Comparison of ENCODE assay signal across 8 cellular contexts in genomic region chr1:234154320-234155251, GRCh38.
DNase-seq lines count a peak whose midpoint lies in the region; ATAC-seq and TF ChIP-seq lines count a peak whose summit lies in the region.

No MANE protein-coding gene starts in this region.

- peaks cover 4% of the 10 kb centered on the region for H3K27me3 ChIP-seq in smooth muscle cell (ENCODE audit: low read depth)

- H3F3A ChIP-seq in smooth muscle cell (ENCODE audit: low read depth), result no peaks in the 10 kb centered on the region

- peaks cover 4% of the 10 kb centered on the region for H3K4me1 Mint-ChIP-seq in activated CD4-positive, alpha-beta T cell treated with anti-CD3 and anti-CD28 coated beads for 36 hours
- no peaks in the 10 kb centered on the region for H3K4me1 Mint-ChIP-seq in activated CD8-positive, alpha-beta T cell treated with anti-CD3 and anti-CD28 coated beads for 36 hours (ENCODE audit: low read depth)

- TF ChIP-seq CTCF in HFF-Myc (IDR thresholded peaks at IDR 0.05; ENCODE audit: low read depth, low read length, missing control alignments) (peak; percentile 70), smooth muscle cell (IDR thresholded peaks at IDR 0.05; ENCODE audit: borderline replicate concordance, insufficient read depth, poor library complexity, severe bottlenecking) (peak; percentile 83)
- TF ChIP-seq CTCF in activated CD8-positive, alpha-beta T cell treated with anti-CD3 and anti-CD28 coated beads for 36 hours (IDR thresholded peaks at IDR 0.05), result peak; percentile 93

- no peak overlapping the region for H3K4me3 ChIP-seq in HFF-Myc (replicated peaks; ENCODE audit: low read depth, low read length)
- H3K4me3 ChIP-seq in smooth muscle cell, result no peak overlapping the region

- H3K9ac ChIP-seq in smooth muscle cell (ENCODE audit: low read depth), result no peak overlapping the region

- H3K9me3 Mint-ChIP-seq in activated CD4-positive, alpha-beta T cell treated with anti-CD3 and anti-CD28 coated beads for 36 hours (ENCODE audit: low read depth), result no peaks in the 10 kb centered on the region
- H3K9me3 Mint-ChIP-seq in activated CD8-positive, alpha-beta T cell treated with anti-CD3 and anti-CD28 coated beads for 36 hours, result no peaks in the 10 kb centered on the region

- no peaks in the 10 kb centered on the region for H4K20me1 ChIP-seq in smooth muscle cell (ENCODE audit: low read depth)

- POLR2A ChIA-PET in activated CD4-positive, alpha-beta T cell treated with anti-CD3 and anti-CD28 coated beads for 36 hours (lab: Charles Lee), result interaction anchor here (0.7 kb wide), 1 partner anchor 59 kb away, joined by 3 read pairs; no protein-coding TSS in a partner anchor
- POLR2A ChIA-PET in activated CD8-positive, alpha-beta T cell treated with anti-CD3 and anti-CD28 coated beads for 36 hours (lab: Charles Lee), result no interaction called here

- no peaks in the 10 kb centered on the region for H3K79me2 ChIP-seq in smooth muscle cell (ENCODE audit: low read depth)

- no peak overlapping the region for H3K27ac ChIP-seq in smooth muscle cell (ENCODE audit: low read depth)

- CTCF ChIA-PET in activated CD4-positive, alpha-beta T cell treated with anti-CD3 and anti-CD28 coated beads for 36 hours (lab: Charles Lee), result interaction anchor here (0.6 to 1.2 kb wide), 8 partner anchors 8 to 222 kb away, joined by 3 to 7 read pairs (median 4); no protein-coding TSS in a partner anchor
- CTCF ChIA-PET in activated CD8-positive, alpha-beta T cell treated with anti-CD3 and anti-CD28 coated beads for 36 hours (lab: Charles Lee), result interaction anchor here (0.8 to 1.1 kb wide), 5 partner anchors 30 to 171 kb away, joined by 3 to 13 read pairs (median 4); no protein-coding TSS in a partner anchor

- no peaks in the 10 kb centered on the region for H3K9me3 ChIP-seq in smooth muscle cell (replicated peaks; ENCODE audit: low read depth)

- H2AFZ ChIP-seq in smooth muscle cell (ENCODE audit: low read depth), result peak overlapping the region; percentile 58

- WGBS in smooth muscle cell (ENCODE audit: low lambda C conversion rate), result 34% methylated on average over 7 of the region's 7 CpGs

- peaks cover 4% of the 10 kb centered on the region for H3K27me3 Mint-ChIP-seq in activated CD4-positive, alpha-beta T cell treated with anti-CD3 and anti-CD28 coated beads for 36 hours
- peaks cover 12% of the 10 kb centered on the region for H3K27me3 Mint-ChIP-seq in activated CD8-positive, alpha-beta T cell treated with anti-CD3 and anti-CD28 coated beads for 36 hours

- H3K27ac Mint-ChIP-seq in activated CD4-positive, alpha-beta T cell treated with anti-CD3 and anti-CD28 coated beads for 36 hours, result no peak overlapping the region
- H3K27ac Mint-ChIP-seq in activated CD8-positive, alpha-beta T cell treated with anti-CD3 and anti-CD28 coated beads for 36 hours, result no peak overlapping the region

- no peaks in the 10 kb centered on the region for H3K36me3 ChIP-seq in smooth muscle cell (ENCODE audit: low read depth)

- no peak overlapping the region for H3K4me2 ChIP-seq in smooth muscle cell

- peak; percentile 61 for ATAC-seq in activated CD4-positive, alpha-beta T cell treated with anti-CD3 and anti-CD28 coated beads for 36 hours
- ATAC-seq in activated CD8-positive, alpha-beta T cell treated with anti-CD3 and anti-CD28 coated beads for 36 hours, result peak; percentile 83
- no peak for ATAC-seq in GM19328 (IDR thresholded peaks at IDR 0.05; ENCODE audit: unreplicated experiment)

- no peaks in the 10 kb centered on the region for H3K4me1 ChIP-seq in smooth muscle cell (ENCODE audit: low read depth)

- peak; percentile 20 for DNase-seq in activated CD4-positive, alpha-beta T cell treated with anti-CD3 and anti-CD28 coated beads for 36 hours
- no peak for DNase-seq in activated CD4-positive, alpha-beta T cell treated with anti-CD3 and anti-CD28 coated beads for 1 hour
- peak; percentile 50 for DNase-seq in HFF-Myc (ENCODE audit: extremely low read depth, low read depth)
- DNase-seq in NCI-H2227 treated with DMSO at 0.1 percent for 48 hours (lab: John Stamatoyannopoulos, UW), result peak; percentile 21
- DNase-seq in activated CD8-positive, alpha-beta T cell treated with anti-CD3 and anti-CD28 coated beads for 36 hours, result peak; percentile 20
- peak; percentile 38 for DNase-seq in hepatic stellate cell (ENCODE audit: low spot score)
- DNase-seq in smooth muscle cell (lab: John Stamatoyannopoulos, UW; ENCODE audit: unreplicated experiment), result no peak

- no peak overlapping the region for H3K4me3 Mint-ChIP-seq in activated CD4-positive, alpha-beta T cell treated with anti-CD3 and anti-CD28 coated beads for 36 hours
- H3K4me3 Mint-ChIP-seq in activated CD8-positive, alpha-beta T cell treated with anti-CD3 and anti-CD28 coated beads for 36 hours, result no peak overlapping the region

- no peaks in the 10 kb centered on the region for H3K36me3 Mint-ChIP-seq in activated CD4-positive, alpha-beta T cell treated with anti-CD3 and anti-CD28 coated beads for 36 hours (ENCODE audit: low read depth)
- no peaks in the 10 kb centered on the region for H3K36me3 Mint-ChIP-seq in activated CD8-positive, alpha-beta T cell treated with anti-CD3 and anti-CD28 coated beads for 36 hours (ENCODE audit: low read depth)

- intact Hi-C loops in activated CD4-positive, alpha-beta T cell treated with anti-CD3 and anti-CD28 coated beads for 36 hours (cut with DNase I, micrococcal nuclease), result loop anchor here (1.0 to 5.0 kb wide), 5 partner anchors 34 to 254 kb away; no protein-coding TSS in a partner anchor
- intact Hi-C loops in activated CD8-positive, alpha-beta T cell treated with anti-CD3 and anti-CD28 coated beads for 36 hours (cut with micrococcal nuclease), result loop anchor here (1.0 kb wide), 1 partner anchor 156 kb away; no protein-coding TSS in a partner anchor

Comparison
In these comparisons a context has a peak if more than half of its experiments do, and no peak if none do; other contexts are left out.
1. DNase-seq: peak in activated CD4-positive, alpha-beta T cell treated with anti-CD3 and anti-CD28 coated beads for 36 hours (single experiment), HFF-Myc (single experiment), NCI-H2227 treated with DMSO at 0.1 percent for 48 hours (single experiment), activated CD8-positive, alpha-beta T cell treated with anti-CD3 and anti-CD28 coated beads for 36 hours (single experiment) and hepatic stellate cell (single experiment); none in activated CD4-positive, alpha-beta T cell treated with anti-CD3 and anti-CD28 coated beads for 1 hour (single experiment) and smooth muscle cell (single experiment).
2. Peak in every context shown above with its lines, with median percentiles within 50 percentile points of each other: CTCF ChIP-seq.